1 cellular context compared by ENCODE assay signal in the genomic region with DNA sequence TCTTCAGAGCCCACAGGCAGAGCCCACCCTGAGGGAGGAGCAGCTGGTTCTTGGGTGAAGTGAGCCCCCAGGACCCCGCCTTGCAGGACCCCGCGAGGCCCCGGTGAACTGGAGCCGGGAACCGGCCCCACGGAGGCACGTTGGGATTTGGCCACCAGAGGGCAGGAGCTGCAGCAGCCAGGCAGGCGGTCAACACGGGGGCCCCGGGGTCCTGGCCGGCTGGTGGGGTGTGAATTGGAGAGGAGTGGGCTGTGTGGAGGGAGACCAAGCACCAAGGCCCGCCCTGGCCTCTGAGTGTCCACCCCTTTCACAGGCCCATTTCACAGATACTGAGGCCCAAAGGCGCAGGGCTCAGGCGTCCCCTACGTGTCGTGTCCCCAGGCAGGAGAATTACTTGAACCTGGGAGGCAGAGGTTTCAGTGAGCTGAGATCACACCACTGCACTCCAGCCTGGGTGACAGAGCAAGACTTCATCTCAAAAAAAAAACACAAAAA.
TF ChIP-seq lines count a peak whose summit lies in the region.

No MANE protein-coding gene starts in this region.

TF ChIP-seq in HepG2, 621 proteins besides CTCF, POLR2A, EP300 and RAD21 (continued from another document and continues in another):
- TF ChIP-seq, protein P1, sequence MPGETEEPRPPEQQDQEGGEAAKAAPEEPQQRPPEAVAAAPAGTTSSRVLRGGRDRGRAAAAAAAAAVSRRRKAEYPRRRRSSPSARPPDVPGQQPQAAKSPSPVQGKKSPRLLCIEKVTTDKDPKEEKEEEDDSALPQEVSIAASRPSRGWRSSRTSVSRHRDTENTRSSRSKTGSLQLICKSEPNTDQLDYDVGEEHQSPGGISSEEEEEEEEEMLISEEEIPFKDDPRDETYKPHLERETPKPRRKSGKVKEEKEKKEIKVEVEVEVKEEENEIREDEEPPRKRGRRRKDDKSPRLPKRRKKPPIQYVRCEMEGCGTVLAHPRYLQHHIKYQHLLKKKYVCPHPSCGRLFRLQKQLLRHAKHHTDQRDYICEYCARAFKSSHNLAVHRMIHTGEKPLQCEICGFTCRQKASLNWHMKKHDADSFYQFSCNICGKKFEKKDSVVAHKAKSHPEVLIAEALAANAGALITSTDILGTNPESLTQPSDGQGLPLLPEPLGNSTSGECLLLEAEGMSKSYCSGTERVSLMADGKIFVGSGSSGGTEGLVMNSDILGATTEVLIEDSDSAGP (CRISPR knock-in tag; IDR thresholded peaks at IDR 0.05; ENCODE audit: borderline replicate concordance), result peak; percentile 57; the same call in 1 of the 2 replicates
- no peak for TF ChIP-seq MYNN (CRISPR knock-in tag; IDR thresholded peaks at IDR 0.05; ENCODE audit: low read depth)
- peak; percentile 36; the same call in 1 of the 2 replicates for TF ChIP-seq NRL (CRISPR knock-in tag; IDR thresholded peaks at IDR 0.05; ENCODE audit: borderline replicate concordance)
- TF ChIP-seq ZBTB34 (CRISPR knock-in tag; IDR thresholded peaks at IDR 0.05), result no peak
- peak; percentile 66; the same call in 1 of the 2 replicates for TF ChIP-seq ZNF598 (CRISPR knock-in tag; IDR thresholded peaks at IDR 0.05; ENCODE audit: borderline replicate concordance)
- 0 out of 2 replicates have a peak, but pooled peaks have one; percentile 42 for TF ChIP-seq MXD3 (CRISPR knock-in tag; IDR thresholded peaks at IDR 0.05)
- TF ChIP-seq, protein P2, sequence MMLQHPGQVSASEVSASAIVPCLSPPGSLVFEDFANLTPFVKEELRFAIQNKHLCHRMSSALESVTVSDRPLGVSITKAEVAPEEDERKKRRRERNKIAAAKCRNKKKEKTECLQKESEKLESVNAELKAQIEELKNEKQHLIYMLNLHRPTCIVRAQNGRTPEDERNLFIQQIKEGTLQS (CRISPR knock-in tag; IDR thresholded peaks at IDR 0.05), result peak; percentile 36; the same call in 1 of the 2 replicates
- peak; percentile 78 for TF ChIP-seq TBX2 (CRISPR knock-in tag; IDR thresholded peaks at IDR 0.05; ENCODE audit: borderline replicate concordance)
- no peak for TF ChIP-seq RORA (CRISPR knock-in tag; IDR thresholded peaks at IDR 0.05)
- TF ChIP-seq NR2F6 (IDR thresholded peaks at IDR 0.05), result no peak
- TF ChIP-seq NR2F6 (CRISPR knock-in tag; IDR thresholded peaks at IDR 0.05), result 0 out of 2 replicates have a peak, but pooled peaks have one; percentile 18
- TF ChIP-seq RXRA (CRISPR knock-in tag; IDR thresholded peaks at IDR 0.05), result no peak; the same call in 1 of the 2 replicates
- TF ChIP-seq RERE (CRISPR knock-in tag; IDR thresholded peaks at IDR 0.05; ENCODE audit: low read depth), result no peak
- peak; percentile 51; the same call in 1 of the 2 replicates for TF ChIP-seq MYC (CRISPR knock-in tag; IDR thresholded peaks at IDR 0.05; ENCODE audit: borderline replicate concordance)
- TF ChIP-seq TP53 (CRISPR knock-in tag; conservative IDR thresholded peaks at IDR 0.05), result peak; percentile 24; the same call in 1 of the 2 replicates
- TF ChIP-seq ZNF142 (CRISPR knock-in tag; IDR thresholded peaks at IDR 0.05), result 0 out of 2 replicates have a peak, but pooled peaks have one; percentile 44
- TF ChIP-seq, protein P3, sequence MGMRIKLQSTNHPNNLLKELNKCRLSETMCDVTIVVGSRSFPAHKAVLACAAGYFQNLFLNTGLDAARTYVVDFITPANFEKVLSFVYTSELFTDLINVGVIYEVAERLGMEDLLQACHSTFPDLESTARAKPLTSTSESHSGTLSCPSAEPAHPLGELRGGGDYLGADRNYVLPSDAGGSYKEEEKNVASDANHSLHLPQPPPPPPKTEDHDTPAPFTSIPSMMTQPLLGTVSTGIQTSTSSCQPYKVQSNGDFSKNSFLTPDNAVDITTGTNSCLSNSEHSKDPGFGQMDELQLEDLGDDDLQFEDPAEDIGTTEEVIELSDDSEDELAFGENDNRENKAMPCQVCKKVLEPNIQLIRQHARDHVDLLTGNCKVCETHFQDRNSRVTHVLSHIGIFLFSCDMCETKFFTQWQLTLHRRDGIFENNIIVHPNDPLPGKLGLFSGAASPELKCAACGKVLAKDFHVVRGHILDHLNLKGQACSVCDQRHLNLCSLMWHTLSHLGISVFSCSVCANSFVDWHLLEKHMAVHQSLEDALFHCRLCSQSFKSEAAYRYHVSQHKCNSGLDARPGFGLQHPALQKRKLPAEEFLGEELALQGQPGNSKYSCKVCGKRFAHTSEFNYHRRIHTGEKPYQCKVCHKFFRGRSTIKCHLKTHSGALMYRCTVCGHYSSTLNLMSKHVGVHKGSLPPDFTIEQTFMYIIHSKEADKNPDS (CRISPR knock-in tag; IDR thresholded peaks at IDR 0.05), result peak; percentile 78; the same call in 1 of the 2 replicates
- no peak for TF ChIP-seq TGIF2 (CRISPR knock-in tag; IDR thresholded peaks at IDR 0.05)
- TF ChIP-seq ZNF329 (CRISPR knock-in tag; IDR thresholded peaks at IDR 0.05; ENCODE audit: low read depth), result peak; percentile 20; the same call in 1 of the 2 replicates
- TF ChIP-seq ZSCAN21 (CRISPR knock-in tag; IDR thresholded peaks at IDR 0.05; ENCODE audit: borderline replicate concordance), result no peak
- no peak for TF ChIP-seq ZFP82 (CRISPR knock-in tag; IDR thresholded peaks at IDR 0.05; ENCODE audit: borderline replicate concordance)
- TF ChIP-seq, protein P4, sequence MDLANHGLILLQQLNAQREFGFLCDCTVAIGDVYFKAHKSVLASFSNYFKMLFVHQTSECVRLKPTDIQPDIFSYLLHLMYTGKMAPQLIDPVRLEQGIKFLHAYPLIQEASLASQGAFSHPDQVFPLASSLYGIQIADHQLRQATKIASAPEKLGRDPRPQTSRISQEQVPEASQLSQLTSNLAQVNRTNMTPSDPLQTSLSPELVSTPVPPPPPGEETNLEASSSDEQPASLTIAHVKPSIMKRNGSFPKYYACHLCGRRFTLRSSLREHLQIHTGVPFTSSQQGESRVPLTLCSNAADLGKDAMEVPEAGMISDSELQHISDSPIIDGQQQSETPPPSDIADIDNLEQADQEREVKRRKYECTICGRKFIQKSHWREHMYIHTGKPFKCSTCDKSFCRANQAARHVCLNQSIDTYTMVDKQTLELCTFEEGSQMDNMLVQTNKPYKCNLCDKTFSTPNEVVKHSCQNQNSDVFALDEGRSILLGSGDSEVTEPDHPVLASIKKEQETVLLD (CRISPR knock-in tag; IDR thresholded peaks at IDR 0.05; ENCODE audit: low read depth), result no peak
- TF ChIP-seq RELA (CRISPR knock-in tag; IDR thresholded peaks at IDR 0.05), result 0 out of 2 replicates have a peak, but pooled peaks have one; percentile 58
- peak; percentile 77 to 79 for TF ChIP-seq HMGXB4 (CRISPR knock-in tag; IDR thresholded peaks at IDR 0.05; ENCODE audit: borderline replicate concordance in 1 of 2, low read depth in 1 of 2)
- peak; percentile 64; the same call in 1 of the 2 replicates for TF ChIP-seq ZNF501 (CRISPR knock-in tag; IDR thresholded peaks at IDR 0.05)
- peak; percentile 19; the same call in 1 of the 2 replicates for TF ChIP-seq ETV5 (CRISPR knock-in tag; IDR thresholded peaks at IDR 0.05; ENCODE audit: borderline replicate concordance)
- peak; percentile 54; the same call in 1 of the 2 replicates for TF ChIP-seq HOXA3 (CRISPR knock-in tag; IDR thresholded peaks at IDR 0.05)
- TF ChIP-seq EZH2 (conservative IDR thresholded peaks at IDR 0.05; ENCODE audit: low read depth, low read length), result no peak
- TF ChIP-seq, protein P5, sequence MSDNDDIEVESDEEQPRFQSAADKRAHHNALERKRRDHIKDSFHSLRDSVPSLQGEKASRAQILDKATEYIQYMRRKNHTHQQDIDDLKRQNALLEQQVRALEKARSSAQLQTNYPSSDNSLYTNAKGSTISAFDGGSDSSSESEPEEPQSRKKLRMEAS (IDR thresholded peaks at IDR 0.05), result no peak
